9 cellular contexts compared by ENCODE assay signal in genomic region chr1:14970115-14970798, GRCh38.
DNase-seq lines count a peak whose midpoint lies in the region; TF ChIP-seq lines count a peak whose summit lies in the region.
"Had no signal": no experiment of that assay in that cellular context is flagged by ENCODE, and none has a peak within 500 bp of the region (broad histone marks: within the 10 kb centered on the region; RNA-seq: fewer than 3 reads in every experiment).

No MANE protein-coding gene starts in this region.

- H3F3A ChIP-seq in SK-N-SH (replicated peaks; ENCODE audit: insufficient read depth) = peaks cover 21% of the 10 kb centered on the region

- H4K20me1 ChIP-seq in SK-N-SH (ENCODE audit: insufficient read depth) = no peaks in the 10 kb centered on the region

- no peaks in the 10 kb centered on the region for H3K36me3 ChIP-seq in SK-N-SH (replicated peaks in 1 of 2; ENCODE audit: control insufficient read depth in 1 of 2, insufficient read depth in 2 of 2, low read length in 1 of 2)
- H3K36me3 ChIP-seq: SJCRH30 had no signal

- no peaks in the 10 kb centered on the region for H3K9me3 ChIP-seq in SK-N-SH

- H3K4me2 ChIP-seq in SK-N-SH = peak overlapping the region; percentile 51; the same call in 1 of the 2 replicates

- CTCF ChIA-PET in SK-N-SH (lab: Yijun Ruan, JAX) = interaction anchor here (1.0 kb wide), 1 partner anchor 55 kb away, joined by 3 read pairs; no protein-coding TSS in a partner anchor

- POLR2A ChIA-PET in SK-N-SH (lab: Yijun Ruan, JAX) = no interaction called here

- DNase-seq in NCI-H2029 (lab: John Stamatoyannopoulos, UW) (peak; percentile 16), NCI-H2029 treated with DMSO at 0.1 percent for 48 hours (lab: John Stamatoyannopoulos, UW) (no peak), SK-N-SH (peak; percentile 69), fibroblast of the conjunctiva (ENCODE audit: low read depth) (peak; percentile 95), putamen (ENCODE audit: low spot score) (peak; percentile 36), cerebellar nuclear complex (lab: John Stamatoyannopoulos, UW) (no peak), cerebellar cortex (ENCODE audit: low spot score) (no peak)
- DNase-seq in effector CD4-positive, alpha-beta T cell = no peak

- no peak for TF ChIP-seq RAD21 in SK-N-SH (IDR thresholded peaks at IDR 0.05; ENCODE audit: low read length)

- peak overlapping the region; percentile 27 for H2AFZ ChIP-seq in SK-N-SH (ENCODE audit: low read depth)

- no peak for TF ChIP-seq EP300 in SK-N-SH (IDR thresholded peaks at IDR 0.05; ENCODE audit: borderline replicate concordance in 1 of 2, low read depth in 1 of 2, low read length in 1 of 2)

- H3K4me1 ChIP-seq in SK-N-SH (ENCODE audit: control insufficient read depth in 1 of 2, insufficient read depth in 2 of 2, low read depth in 1 of 2, low read length in 1 of 2) = peaks cover 12 to 27% of the 10 kb centered on the region in 2 experiments; a peak in 3 of 4 replicates

- no peak overlapping the region for H3K4me3 ChIP-seq in SK-N-SH (ENCODE audit: low read depth in 2 of 2, low read length in 1 of 2)
- H3K4me3 ChIP-seq: SJCRH30 had no signal

- no peaks in the 10 kb centered on the region for H3K27me3 ChIP-seq in SK-N-SH (ENCODE audit: insufficient read depth)
- H3K27me3 ChIP-seq: SJCRH30 had no signal

- H3K9ac ChIP-seq in SK-N-SH = peak overlapping the region; percentile 13; the same call in 1 of the 2 replicates

- 51% methylated on average over 16 of the region's 16 CpGs for WGBS in SK-N-SH (ENCODE audit: low lambda C conversion rate)

- peaks cover 84% of the 10 kb centered on the region for H3K79me2 ChIP-seq in SK-N-SH (ENCODE audit: insufficient read depth)

- peak overlapping the region in 1 of 2 experiments; percentile 93; a peak in 2 of 4 replicates for H3K27ac ChIP-seq in SK-N-SH (ENCODE audit: low read depth in 2 of 2, low read length in 1 of 2)
- H3K27ac ChIP-seq: SJCRH30 had no signal

- H3K9me2 ChIP-seq in SK-N-SH = no peaks in the 10 kb centered on the region

- TF ChIP-seq CTCF in SK-N-SH (IDR thresholded peaks at IDR 0.05) = no peak

TF ChIP-seq in SK-N-SH, 30 proteins besides CTCF, POLR2A, EP300 and RAD21:
- TF ChIP-seq ZBTB33 (IDR thresholded peaks at IDR 0.05; ENCODE audit: borderline replicate concordance, low read depth) (no peak), USF2 (IDR thresholded peaks at IDR 0.05; ENCODE audit: borderline replicate concordance, low read depth, low read length) (peak; percentile 84), USF1 (IDR thresholded peaks at IDR 0.05; ENCODE audit: borderline replicate concordance, low read depth) (peak; percentile 95), YY1 (IDR thresholded peaks at IDR 0.05; ENCODE audit: low read depth) (no peak), MAX (IDR thresholded peaks at IDR 0.05; ENCODE audit: low read depth) (peak; percentile 84)

Comparison
In these comparisons a context has a peak if more than half of its experiments do, and no peak if none do; other contexts are left out.
1. DNase-seq: peak in NCI-H2029 (single experiment), SK-N-SH (single experiment), fibroblast of the conjunctiva (single experiment) and putamen (single experiment); none in NCI-H2029 treated with DMSO at 0.1 percent for 48 hours (single experiment), effector CD4-positive, alpha-beta T cell (single experiment), cerebellar nuclear complex (0 of 2) and cerebellar cortex (single experiment).